In the genomic region with DNA sequence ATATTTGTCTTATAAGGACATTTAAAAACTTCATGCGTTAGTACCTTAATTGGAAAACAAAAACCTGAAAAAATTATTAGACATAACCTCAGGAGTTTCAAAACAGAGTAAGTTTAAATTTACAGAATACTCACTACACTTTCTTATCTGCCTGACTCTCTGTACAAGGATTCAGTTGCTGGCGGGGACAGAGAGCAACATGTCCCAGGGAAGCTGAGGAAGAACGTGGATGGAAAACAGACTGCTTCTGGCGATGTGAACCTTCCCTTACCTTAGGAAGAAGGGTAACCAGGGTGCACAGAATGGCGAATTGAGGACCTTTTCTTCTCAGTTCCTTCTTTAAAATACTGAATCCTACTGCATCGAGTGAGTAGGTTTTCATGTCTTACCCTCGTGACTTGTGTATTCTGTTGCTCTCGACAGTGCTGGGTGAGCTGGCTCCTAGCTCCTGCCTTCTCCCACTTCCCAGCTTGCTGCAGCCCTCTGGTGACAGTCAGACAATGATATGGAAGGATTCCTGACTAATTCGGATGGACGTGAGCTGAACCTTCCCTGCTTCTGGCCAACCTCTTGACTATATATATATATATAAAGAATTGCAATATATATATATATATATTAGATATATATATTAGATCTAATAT, we compare ENCODE assay signal across 15 cellular contexts.
DNase-seq lines count a peak whose midpoint lies in the region; ATAC-seq, FAIRE-seq and TF ChIP-seq lines count a peak whose summit lies in the region.
"Had no signal": no experiment of that assay in that cellular context is flagged by ENCODE, and none has a peak within 500 bp of the region (broad histone marks: within the 10 kb centered on the region; RNA-seq: fewer than 3 reads in every experiment).

No MANE protein-coding gene starts in this region.

- DNase-seq in GM12892 (ENCODE audit: insufficient read length) (no peak), cardiac muscle cell (ENCODE audit: low read depth in 1 of 2, low spot score in 1 of 2) (peak in 1 of 2 donors; percentile 25), left ventricle myocardium superior (no peak), testis (peak; percentile 29), GF-D8 (lab: John Stamatoyannopoulos, UW) (no peak), thyroid gland (no peak)
- DNase-seq: Calu3; CD8-positive, alpha-beta T cell; DMS79 treated with DMSO at 0.1 percent for 48 hours; GM23248; IMR-90 had no signal

- peak; percentile 76 for ATAC-seq in left ventricle myocardium superior
- ATAC-seq: CD8-positive, alpha-beta T cell; GM12878 had no signal

- intact Hi-C loops in left ventricle myocardium superior (cut with micrococcal nuclease): no loop called here
- intact Hi-C loops in testis (cut with DNase I; ENCODE audit: low total_unique reads): no loop called here
- intact Hi-C loops in thyroid gland (cut with DNase I): loop anchor here (10.0 kb wide), 1 partner anchor 342 kb away; no protein-coding TSS in a partner anchor

- H3K4me3 ChIP-seq in cardiac muscle cell (no peak overlapping the region), testis (no peak overlapping the region), thyroid gland (replicated peaks in 1 of 3) (no peak overlapping the region)
- H3K4me3 ChIP-seq: BLaER1 treated with 17β-estradiol and CSF1 and Interleukin-3, amounts not matched to agents 10 nM and 100 nM; GM12878; GM23248; HAP-1 had no signal

- H3K4me1 ChIP-seq in cardiac muscle cell (ENCODE audit: low read depth) (peaks cover 19% of the 10 kb centered on the region), testis (no peaks in the 10 kb centered on the region), thyroid gland (peaks cover 0 to 11% of the 10 kb centered on the region in 2 donors)
- H3K4me1 ChIP-seq: HAP-1 had no signal

- H3K27me3 ChIP-seq in cardiac muscle cell (no peaks in the 10 kb centered on the region), testis (no peaks in the 10 kb centered on the region), thyroid gland (no peaks in the 10 kb centered on the region)
- H3K27me3 ChIP-seq: BLaER1 treated with 17β-estradiol and CSF1 and Interleukin-3, amounts not matched to agents 10 nM and 100 nM had no signal

- H3K9me3 ChIP-seq in cardiac muscle cell (ENCODE audit: low read depth) (no peaks in the 10 kb centered on the region), testis (no peaks in the 10 kb centered on the region), thyroid gland (no peaks in the 10 kb centered on the region)
- H3K9me3 ChIP-seq: BLaER1 treated with 17β-estradiol and CSF1 and Interleukin-3, amounts not matched to agents 10 nM and 100 nM; HAP-1 had no signal

- H3K27ac ChIP-seq in cardiac muscle cell: peak overlapping the region; percentile 6
- no peak overlapping the region for H3K27ac ChIP-seq in testis
- H3K27ac ChIP-seq in thyroid gland: no peak overlapping the region
- H3K27ac ChIP-seq: BLaER1 treated with 17β-estradiol and CSF1 and Interleukin-3, amounts not matched to agents 10 nM and 100 nM; GM23248 had no signal

- peak; percentile 60 for FAIRE-seq in GM12892 (lab: Jason Lieb, UNC)
- FAIRE-seq: GM12878, HTR-8/SVneo had no signal

- H3K36me3 ChIP-seq in cardiac muscle cell: no peaks in the 10 kb centered on the region
- H3K36me3 ChIP-seq in testis (ENCODE audit: low read depth, missing control alignments): no peaks in the 10 kb centered on the region
- no peaks in the 10 kb centered on the region for H3K36me3 ChIP-seq in thyroid gland
- H3K36me3 ChIP-seq: BLaER1 treated with 17β-estradiol and CSF1 and Interleukin-3, amounts not matched to agents 10 nM and 100 nM; HAP-1 had no signal

- WGBS in testis, 2 donors: 63 to 69% methylated on average over 10 of the region's 10 CpGs
- WGBS in thyroid gland, 2 donors: 86 to 90% methylated on average over 10 of the region's 10 CpGs

- TF ChIP-seq CTCF in cardiac muscle cell (IDR thresholded peaks at IDR 0.05; ENCODE audit: low read depth, low read length): no peak
- TF ChIP-seq CTCF in testis (IDR thresholded peaks at IDR 0.05): no peak
- TF ChIP-seq CTCF in thyroid gland (IDR thresholded peaks at IDR 0.05): no peak

- TF ChIP-seq POLR2A in GM12892 (IDR thresholded peaks at IDR 0.05; ENCODE audit: low read depth, low read length) (no peak), testis (IDR thresholded peaks at IDR 0.05) (no peak), thyroid gland (IDR thresholded peaks at IDR 0.05) (no peak)
